In genomic region chr11:115942043-115942442, GRCh38 we compare ENCODE assay signal across 18 cellular contexts.
"Had no signal": no experiment of that assay in that cellular context is flagged by ENCODE, and none has a peak within 500 bp of the region (broad histone marks: within the 10 kb centered on the region; RNA-seq: fewer than 3 reads in every experiment).

No MANE protein-coding gene starts in this region.

- H3K27me3 ChIP-seq: body of pancreas, tibial nerve, vagina had no signal

- H3K4me1 ChIP-seq: body of pancreas, esophagus muscularis mucosa, vagina had no signal

- ATAC-seq: left colon had no signal

- DNase-seq: activated CD4-positive, alpha-beta T cell treated with anti-CD3 and anti-CD28 coated beads for 1 hour; activated CD4-positive, alpha-beta T cell treated with anti-CD3 and anti-CD28 coated beads, Interleukin-2, amount 50 U/mL, for 4 hours; activated naive CD8-positive, alpha-beta T cell treated with anti-CD3 and anti-CD28 coated beads for 36 hours; amniotic stem cell; cortex of kidney; effector CD4-positive, alpha-beta T cell; left colon; midbrain; nephron progenitor cell; stimulated activated CD4-positive, alpha-beta T cell treated with anti-CD3 and anti-CD28 coated beads, Interleukin-2, amount 100 ng/mL, for 48 hours; SW 1271; WERI-Rb-1 had no signal

- H3K36me3 ChIP-seq: esophagus muscularis mucosa, tibial nerve, vagina, WERI-Rb-1 had no signal

- H3K9me3 ChIP-seq: body of pancreas, esophagus muscularis mucosa, tibial nerve, vagina had no signal

- H3K4me3 ChIP-seq: body of pancreas, esophagus muscularis mucosa, lung, skin epidermis, tibial nerve, vagina had no signal

- H3K27ac ChIP-seq: esophagus muscularis mucosa, vagina, WERI-Rb-1 had no signal
